In the genomic region with DNA sequence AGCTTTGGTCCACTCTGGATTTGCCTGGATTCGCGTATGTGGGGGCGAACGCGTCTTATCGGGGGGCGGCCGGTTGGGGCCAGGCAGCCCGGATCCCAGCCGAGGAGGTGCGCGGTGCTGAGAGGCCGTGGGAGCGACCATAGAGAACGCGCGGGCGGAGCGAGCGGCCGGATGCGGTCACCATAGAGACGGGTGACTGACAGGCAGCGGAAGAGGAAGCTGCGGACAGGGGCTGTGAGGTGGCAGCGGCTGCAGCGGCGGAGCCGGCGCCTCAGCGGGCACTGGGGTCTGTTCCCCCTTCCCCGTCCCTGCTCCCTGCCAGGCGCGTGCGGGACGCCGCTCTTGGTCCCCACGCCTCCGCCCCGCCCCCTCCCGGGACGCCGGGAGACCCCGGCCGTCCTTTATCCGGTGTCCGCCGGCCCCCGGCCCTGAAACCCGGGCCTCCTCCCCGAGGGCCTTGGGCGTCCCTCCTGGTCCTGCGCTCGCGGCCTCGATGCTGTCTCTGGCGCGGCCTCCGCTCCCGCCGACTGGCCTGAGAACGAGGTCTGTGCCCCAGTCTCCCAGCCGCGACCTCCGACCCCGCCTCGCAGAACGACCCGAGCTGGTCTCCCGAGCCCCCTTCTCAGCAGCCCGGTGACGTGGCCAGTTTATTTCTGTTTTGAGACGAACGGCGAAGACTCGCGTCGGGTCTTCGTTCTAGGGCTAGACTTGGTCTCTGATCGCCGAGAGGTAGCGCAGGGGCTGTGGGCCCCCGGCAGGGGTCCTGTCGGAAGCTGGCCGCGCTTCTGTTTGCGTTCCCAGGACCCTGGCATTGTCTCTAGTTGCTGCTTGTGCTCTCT, we compare ENCODE assay signal across 1 cellular context.
TF ChIP-seq lines count a peak whose summit lies in the region.

A gene with protein sequence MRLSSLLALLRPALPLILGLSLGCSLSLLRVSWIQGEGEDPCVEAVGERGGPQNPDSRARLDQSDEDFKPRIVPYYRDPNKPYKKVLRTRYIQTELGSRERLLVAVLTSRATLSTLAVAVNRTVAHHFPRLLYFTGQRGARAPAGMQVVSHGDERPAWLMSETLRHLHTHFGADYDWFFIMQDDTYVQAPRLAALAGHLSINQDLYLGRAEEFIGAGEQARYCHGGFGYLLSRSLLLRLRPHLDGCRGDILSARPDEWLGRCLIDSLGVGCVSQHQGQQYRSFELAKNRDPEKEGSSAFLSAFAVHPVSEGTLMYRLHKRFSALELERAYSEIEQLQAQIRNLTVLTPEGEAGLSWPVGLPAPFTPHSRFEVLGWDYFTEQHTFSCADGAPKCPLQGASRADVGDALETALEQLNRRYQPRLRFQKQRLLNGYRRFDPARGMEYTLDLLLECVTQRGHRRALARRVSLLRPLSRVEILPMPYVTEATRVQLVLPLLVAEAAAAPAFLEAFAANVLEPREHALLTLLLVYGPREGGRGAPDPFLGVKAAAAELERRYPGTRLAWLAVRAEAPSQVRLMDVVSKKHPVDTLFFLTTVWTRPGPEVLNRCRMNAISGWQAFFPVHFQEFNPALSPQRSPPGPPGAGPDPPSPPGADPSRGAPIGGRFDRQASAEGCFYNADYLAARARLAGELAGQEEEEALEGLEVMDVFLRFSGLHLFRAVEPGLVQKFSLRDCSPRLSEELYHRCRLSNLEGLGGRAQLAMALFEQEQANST (plus strand): TSS at position 212 of the 839 bp plus-strand sequence. CDS start 1,529 bp downstream, outside the sequence.

TF ChIP-seq in K562, 482 proteins besides CTCF, POLR2A, EP300 and RAD21 (continued from another document):
- TF ChIP-seq NFRKB (IDR thresholded peaks at IDR 0.05; ENCODE audit: low read depth) (peak; percentile 4; the same call in 1 of the 2 replicates), EGR1 (conservative IDR thresholded peaks at IDR 0.05) (peak; percentile 81), SP1 (CRISPR knock-in tag; IDR thresholded peaks at IDR 0.05) (peak; percentile 40), NONO (IDR thresholded peaks at IDR 0.05; ENCODE audit: low read depth in 2 of 2, low read length in 1 of 2) (no peak; a peak in 1 of 4 replicates), CXXC5 (CRISPR knock-in tag; IDR thresholded peaks at IDR 0.05) (peak; percentile 86), RBFOX2 (IDR thresholded peaks at IDR 0.05; ENCODE audit: low read depth, low read length) (peak; percentile 82), JUNB (CRISPR knock-in tag; conservative IDR thresholded peaks at IDR 0.05) (no peak)
TF ChIP-seq in K562: peak in this region for 125.
